29 cellular contexts compared by ENCODE assay signal in the genomic region with DNA sequence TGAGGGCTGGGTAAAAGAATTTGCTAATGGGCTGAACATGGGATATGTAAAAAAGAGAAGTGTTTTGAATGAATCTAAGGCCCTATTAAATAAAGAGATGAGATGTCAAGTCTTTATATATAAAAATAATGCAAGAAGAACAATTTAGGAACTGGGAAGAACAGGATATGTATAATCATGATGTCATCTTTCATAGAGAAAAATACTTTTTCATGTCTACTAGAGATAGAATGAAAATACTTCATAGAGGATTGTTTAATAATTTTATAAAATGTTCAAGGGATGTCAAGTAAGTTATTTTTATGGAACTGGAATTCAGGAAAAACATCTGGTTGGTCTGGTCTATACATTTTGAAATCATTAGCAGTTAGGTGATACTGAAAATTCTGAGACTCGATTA.
"Had no signal": no experiment of that assay in that cellular context is flagged by ENCODE, and none has a peak within 500 bp of the region (broad histone marks: within the 10 kb centered on the region; RNA-seq: fewer than 3 reads in every experiment).

No MANE protein-coding gene starts in this region.

- H3K4me3 ChIP-seq: stomach, suprapubic skin, testis, thoracic aorta, thyroid gland, tibial artery, tibial nerve, transverse colon, upper lobe of left lung, upper lobe of right lung, uterus, vagina had no signal

- H3K36me3 Mint-ChIP-seq: stimulated activated effector memory CD8-positive, alpha-beta T cell treated with anti-CD3 and anti-CD28 coated beads, Interleukin-12 subunit alpha, Interleukin-12 subunit beta, amount 100 ng/mL, for 72 hours; stimulated activated memory B cell treated with anti-CD40 and anti-IgM and Interleukin-4, amounts not matched to agents 10 μg/mL and 1 μg/mL and 100 μg/mL, for 72 hours; stimulated activated naive B cell treated with anti-CD40 and anti-IgM and Interleukin-4, amounts not matched to agents 10 μg/mL and 1 μg/mL and 100 μg/mL, for 72 hours; type B pancreatic cell had no signal

- ATAC-seq: stimulated activated effector memory CD8-positive, alpha-beta T cell treated with anti-CD3 and anti-CD28 coated beads, Interleukin-12 subunit alpha, Interleukin-12 subunit beta, amount 100 ng/mL, for 72 hours; stimulated activated memory B cell treated with anti-CD40 and anti-IgM and Interleukin-4, amounts not matched to agents 10 μg/mL and 1 μg/mL and 100 μg/mL, for 72 hours; stimulated activated naive B cell treated with anti-CD40 and anti-IgM and Interleukin-4, amounts not matched to agents 10 μg/mL and 1 μg/mL and 100 μg/mL, for 72 hours; stimulated activated naive CD8-positive, alpha-beta T cell treated with anti-CD3 and anti-CD28 coated beads, Interleukin-15, amount 100 ng/mL, for 72 hours; stimulated activated naive CD8-positive, alpha-beta T cell treated with anti-CD3 and anti-CD28 coated beads, Interleukin-15, Interleukin-2, amounts not matched to agents 100 U/mL and 50 U/mL, for 24 hours; upper lobe of right lung had no signal

- H3K4me1 ChIP-seq: stomach, suprapubic skin, testis, thyroid gland, tibial artery, tibial nerve, transverse colon, upper lobe of left lung, upper lobe of right lung, uterus, vagina had no signal

- H3K27ac ChIP-seq: stomach, suprapubic skin, testis, thoracic aorta, thyroid gland, tibial artery, tibial nerve, transverse colon, upper lobe of left lung, upper lobe of right lung, uterus, vagina had no signal

- H3K4me3 Mint-ChIP-seq: stimulated activated effector memory CD8-positive, alpha-beta T cell treated with anti-CD3 and anti-CD28 coated beads, Interleukin-12 subunit alpha, Interleukin-12 subunit beta, amount 100 ng/mL, for 72 hours; stimulated activated memory B cell treated with anti-CD40 and anti-IgM and Interleukin-4, amounts not matched to agents 10 μg/mL and 1 μg/mL and 100 μg/mL, for 72 hours; stimulated activated naive B cell treated with anti-CD40 and anti-IgM and Interleukin-4, amounts not matched to agents 10 μg/mL and 1 μg/mL and 100 μg/mL, for 72 hours; stimulated activated naive CD8-positive, alpha-beta T cell treated with anti-CD3 and anti-CD28 coated beads, Interleukin-15, amount 100 ng/mL, for 72 hours; stimulated activated naive CD8-positive, alpha-beta T cell treated with anti-CD3 and anti-CD28 coated beads, Interleukin-15, Interleukin-2, amounts not matched to agents 100 ng/mL and 50 ng/mL, for 24 hours; type B pancreatic cell had no signal

- H3K9me3 Mint-ChIP-seq: type B pancreatic cell had no signal

- H3K4me1 Mint-ChIP-seq: stimulated activated effector memory CD8-positive, alpha-beta T cell treated with anti-CD3 and anti-CD28 coated beads, Interleukin-12 subunit alpha, Interleukin-12 subunit beta, amount 100 ng/mL, for 72 hours; stimulated activated memory B cell treated with anti-CD40 and anti-IgM and Interleukin-4, amounts not matched to agents 10 μg/mL and 1 μg/mL and 100 μg/mL, for 72 hours; stimulated activated naive B cell treated with anti-CD40 and anti-IgM and Interleukin-4, amounts not matched to agents 10 μg/mL and 1 μg/mL and 100 μg/mL, for 72 hours; stimulated activated naive CD8-positive, alpha-beta T cell treated with anti-CD3 and anti-CD28 coated beads, Interleukin-15, amount 100 ng/mL, for 72 hours had no signal

- H3K27me3 ChIP-seq: stomach, suprapubic skin, testis, thyroid gland, tibial artery, tibial nerve, transverse colon, upper lobe of left lung, upper lobe of right lung, uterus, vagina had no signal

- H3K9me3 ChIP-seq: stomach, suprapubic skin, testis, thoracic aorta, thyroid gland, tibial artery, tibial nerve, transverse colon, upper lobe of left lung, upper lobe of right lung, uterus, vagina had no signal

- FAIRE-seq: urothelium cell line had no signal

- DNase-seq: stimulated activated CD4-positive, alpha-beta T cell treated with anti-CD3 and anti-CD28 coated beads, Interleukin-2, amount 100 ng/mL, for 48 hours; stimulated activated CD4-positive, alpha-beta T cell treated with anti-CD3 and anti-CD28 coated beads, Interleukin-4, amount 100 ng/mL, for 1 hour; stimulated activated CD4-positive, alpha-beta T cell treated with anti-CD3 and anti-CD28 coated beads, Interleukin-4, amount 100 ng/mL, for 24 hours; stimulated activated CD4-positive, alpha-beta T cell treated with anti-CD3 and anti-CD28 coated beads, Interleukin-4, amount 100 ng/mL, for 4 hours; stimulated activated CD8-positive, alpha-beta memory T cell treated with anti-CD3 and anti-CD28 coated beads, Interleukin-4, amount 100 ng/mL, for 48 hours; stimulated activated naive B cell treated with anti-CD40 and anti-IgM and Interleukin-4, amounts not matched to agents 10 μg/mL and 1 μg/mL and 100 μg/mL, for 72 hours; stimulated activated naive CD4-positive, alpha-beta T cell; stimulated activated naive CD4-positive, alpha-beta T cell treated with Interleukin-2 at 50 U/mL for 16 hours; stimulated activated naive CD8-positive, alpha-beta T cell treated with anti-CD3 and anti-CD28 coated beads, Interleukin-15, amount 100 ng/mL, for 72 hours; stimulated activated naive CD8-positive, alpha-beta T cell treated with anti-CD3 and anti-CD28 coated beads, Interleukin-15, Interleukin-2, amounts not matched to agents 100 U/mL and 50 U/mL, for 24 hours; stomach; substantia nigra; testis; thyroid gland; tibial artery; transverse colon; trophoblast cell; upper lobe of left lung; upper lobe of right lung; uterus had no signal

- H3K27me3 Mint-ChIP-seq: stimulated activated memory B cell treated with anti-CD40 and anti-IgM and Interleukin-4, amounts not matched to agents 10 μg/mL and 1 μg/mL and 100 μg/mL, for 72 hours; stimulated activated naive B cell treated with anti-CD40 and anti-IgM and Interleukin-4, amounts not matched to agents 10 μg/mL and 1 μg/mL and 100 μg/mL, for 72 hours; stimulated activated naive CD8-positive, alpha-beta T cell treated with anti-CD3 and anti-CD28 coated beads, Interleukin-15, amount 100 ng/mL, for 72 hours; stimulated activated naive CD8-positive, alpha-beta T cell treated with anti-CD3 and anti-CD28 coated beads, Interleukin-15, Interleukin-2, amounts not matched to agents 100 ng/mL and 50 ng/mL, for 24 hours; type B pancreatic cell had no signal

- H3K36me3 ChIP-seq: stomach, suprapubic skin, thoracic aorta, thyroid gland, tibial artery, tibial nerve, transverse colon, upper lobe of left lung, upper lobe of right lung, uterus, vagina had no signal

- H3K27ac Mint-ChIP-seq: stimulated activated effector memory CD8-positive, alpha-beta T cell treated with anti-CD3 and anti-CD28 coated beads, Interleukin-12 subunit alpha, Interleukin-12 subunit beta, amount 100 ng/mL, for 72 hours; stimulated activated memory B cell treated with anti-CD40 and anti-IgM and Interleukin-4, amounts not matched to agents 10 μg/mL and 1 μg/mL and 100 μg/mL, for 72 hours; stimulated activated naive B cell treated with anti-CD40 and anti-IgM and Interleukin-4, amounts not matched to agents 10 μg/mL and 1 μg/mL and 100 μg/mL, for 72 hours; stimulated activated naive CD8-positive, alpha-beta T cell treated with anti-CD3 and anti-CD28 coated beads, Interleukin-15, amount 100 ng/mL, for 72 hours; stimulated activated naive CD8-positive, alpha-beta T cell treated with anti-CD3 and anti-CD28 coated beads, Interleukin-15, Interleukin-2, amounts not matched to agents 100 ng/mL and 50 ng/mL, for 24 hours; type B pancreatic cell had no signal
